ENCODE assay signal across 23 cellular contexts in the genomic region with DNA sequence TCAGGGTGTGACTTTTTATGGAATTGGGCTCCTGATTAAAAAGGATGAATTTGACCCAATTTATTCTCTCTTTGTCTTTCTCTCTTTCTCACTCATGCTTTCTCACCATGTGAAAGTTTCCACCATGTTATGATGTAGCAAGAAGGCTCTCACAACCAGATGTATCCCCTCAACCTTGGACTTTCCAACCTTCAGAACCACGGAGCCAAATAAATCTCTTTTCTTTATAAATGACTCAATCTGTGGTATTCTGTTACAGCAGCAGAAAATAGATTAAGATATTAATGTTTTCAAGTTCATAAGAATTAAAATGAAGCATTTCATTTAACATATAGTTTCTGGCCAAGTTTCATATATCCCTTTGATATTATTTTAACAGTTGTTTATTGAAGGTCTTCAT.
"Had no signal": no experiment of that assay in that cellular context is flagged by ENCODE, and none has a peak within 500 bp of the region (broad histone marks: within the 10 kb centered on the region; RNA-seq: fewer than 3 reads in every experiment).

No MANE protein-coding gene starts in this region.

- H3K4me3 ChIP-seq: left ventricle myocardium inferior, lung, ovary, right atrium auricular region, right lobe of liver, suprapubic skin, thoracic aorta, tibial artery, upper lobe of right lung had no signal

- H3K9me3 Mint-ChIP-seq: stimulated activated naive CD8-positive, alpha-beta T cell treated with anti-CD3 and anti-CD28 coated beads, Interleukin-15, Interleukin-2, amounts not matched to agents 100 ng/mL and 50 ng/mL, for 24 hours had no signal

- H3K4me1 Mint-ChIP-seq: naive B cell; natural killer cell; stimulated activated effector memory CD8-positive, alpha-beta T cell treated with anti-CD3 and anti-CD28 coated beads, Interleukin-12 subunit alpha, Interleukin-12 subunit beta, amount 100 ng/mL, for 72 hours had no signal

- H3K27me3 Mint-ChIP-seq: naive B cell; progenitor cell of endocrine pancreas; stimulated activated naive CD8-positive, alpha-beta T cell treated with anti-CD3 and anti-CD28 coated beads, Interleukin-15, Interleukin-2, amounts not matched to agents 100 ng/mL and 50 ng/mL, for 24 hours had no signal

- FAIRE-seq: urothelium cell line had no signal

- H3K27ac ChIP-seq: left ventricle myocardium inferior, ovary, right atrium auricular region, right lobe of liver, suprapubic skin, thoracic aorta, tibial artery, upper lobe of right lung had no signal

- H3K27me3 ChIP-seq: ovary, right atrium auricular region, right lobe of liver, suprapubic skin, tibial artery, upper lobe of right lung had no signal

- H3K27ac Mint-ChIP-seq: mesothelial cell of epicardium; natural killer cell; progenitor cell of endocrine pancreas; stimulated activated effector memory CD8-positive, alpha-beta T cell treated with anti-CD3 and anti-CD28 coated beads, Interleukin-12 subunit alpha, Interleukin-12 subunit beta, amount 100 ng/mL, for 72 hours; stimulated activated naive CD8-positive, alpha-beta T cell treated with anti-CD3 and anti-CD28 coated beads, Interleukin-15, Interleukin-2, amounts not matched to agents 100 ng/mL and 50 ng/mL, for 24 hours had no signal

- H3K36me3 ChIP-seq: left ventricle myocardium inferior, ovary, right atrium auricular region, right lobe of liver, suprapubic skin, thoracic aorta, tibial artery, upper lobe of right lung had no signal

- ATAC-seq: natural killer cell; right lobe of liver; stimulated activated effector memory CD8-positive, alpha-beta T cell treated with anti-CD3 and anti-CD28 coated beads, Interleukin-12 subunit alpha, Interleukin-12 subunit beta, amount 100 ng/mL, for 72 hours; upper lobe of right lung had no signal

- H3K4me3 Mint-ChIP-seq: mesothelial cell of epicardium; naive B cell; natural killer cell; stimulated activated effector memory CD8-positive, alpha-beta T cell treated with anti-CD3 and anti-CD28 coated beads, Interleukin-12 subunit alpha, Interleukin-12 subunit beta, amount 100 ng/mL, for 72 hours; stimulated activated naive CD8-positive, alpha-beta T cell treated with anti-CD3 and anti-CD28 coated beads, Interleukin-15, Interleukin-2, amounts not matched to agents 100 ng/mL and 50 ng/mL, for 24 hours had no signal

- H3K9me3 ChIP-seq: left ventricle myocardium inferior, ovary, right atrium auricular region, right lobe of liver, suprapubic skin, thoracic aorta, tibial artery, upper lobe of right lung had no signal

- H3K4me1 ChIP-seq: left ventricle myocardium inferior, right atrium auricular region, right lobe of liver, suprapubic skin, tibial artery, upper lobe of right lung had no signal

- DNase-seq: islet precursor cell; left ventricle myocardium inferior; mesendoderm; naive B cell; natural killer cell; ovary; right lobe of liver; stimulated activated CD4-positive, alpha-beta T cell treated with anti-CD3 and anti-CD28 coated beads, Interleukin-12 subunit alpha, Interleukin-12 subunit beta, amount 100 ng/mL, for 4 hours; stimulated activated CD4-positive, alpha-beta T cell treated with anti-CD3 and anti-CD28 coated beads, Interleukin-15, amount 100 ng/mL, for 24 hours; stimulated activated CD4-positive, alpha-beta T cell treated with anti-CD3 and anti-CD28 coated beads, Interleukin-2, amount 100 ng/mL, for 24 hours; stimulated activated CD4-positive, alpha-beta T cell treated with anti-CD3 and anti-CD28 coated beads, Interleukin-4, amount 100 ng/mL, for 24 hours; stimulated activated naive CD4-positive, alpha-beta T cell; tibial artery; upper lobe of right lung had no signal

- H3K36me3 Mint-ChIP-seq: naive B cell; natural killer cell; stimulated activated effector memory CD8-positive, alpha-beta T cell treated with anti-CD3 and anti-CD28 coated beads, Interleukin-12 subunit alpha, Interleukin-12 subunit beta, amount 100 ng/mL, for 72 hours had no signal
